Comparison of ENCODE assay signal across 16 cellular contexts in genomic region chr22:15637471-15637870, GRCh38. TPM values are rescaled to one million over a fixed set of nuclear protein-coding genes. Genes with fewer than 3 reads are reported as not detected.
"Had no signal": no experiment of that assay in that cellular context is flagged by ENCODE, and none has a peak within 500 bp of the region (broad histone marks: within the 10 kb centered on the region; RNA-seq: fewer than 3 reads in every experiment).

No MANE protein-coding gene starts in this region.

RNA-seq across cellular contexts. Expression of gene POTEH, which starts 52.4 kb away (rescaled TPM):
- total RNA-seq: activated CD4-positive, alpha-beta memory T cell treated with anti-CD3 and anti-CD28 coated beads, Interleukin-2, amount 10 ng/mL, durations not matched to agents 7 days and 5 days; activated CD4-positive, alpha-beta T cell treated with anti-CD3 and anti-CD28 coated beads for 36 hours; activated CD4-positive, alpha-beta T cell treated with anti-CD3 and anti-CD28 coated beads, Interleukin-2, amount 10 ng/mL, durations not matched to agents 7 days and 5 days; activated naive CD4-positive, alpha-beta T cell treated with anti-CD3 and anti-CD28 coated beads, Interleukin-2, amount 50 U/mL, for 72 hours; activated naive CD8-positive, alpha-beta T cell treated with anti-CD3 and anti-CD28 coated beads, Interleukin-2, amount 10 ng/mL, durations not matched to agents 7 days and 5 days; activated T-cell treated with anti-CD3 and anti-CD28 coated beads, Interleukin-2, amount 50 U/mL, for 72 hours; astrocyte; bronchial epithelial cell; cardiac septum; cerebellum; endodermal cell; epithelial cell of proximal tubule; esophagus muscularis mucosa; foreskin keratinocyte; gastrocnemius medialis; T-helper 1 cell treated with Interleukin-12 subunit alpha and Interleukin-12 subunit beta and Interleukin-4 antibody, amounts not matched to agents 30 ng/mL and 1 ng/mL, for 36 hours had no signal
- polyA plus RNA-seq: foreskin keratinocyte had no signal
